In genomic region chrX:15273275-15273674, GRCh38 we compare ENCODE assay signal across 18 cellular contexts. TPM values are rescaled to one million over a fixed set of nuclear protein-coding genes. Genes with fewer than 3 reads are reported as not detected.
"Had no signal": no experiment of that assay in that cellular context is flagged by ENCODE, and none has a peak within 500 bp of the region (broad histone marks: within the 10 kb centered on the region; RNA-seq: fewer than 3 reads in every experiment).

No MANE protein-coding gene starts in this region.

RNA-seq across cellular contexts. Expression of gene ASB9, which starts 3.4 kb away (rescaled TPM):
- total RNA-seq: activated T-helper 1 cell treated with anti-CD3 and anti-CD28 coated beads, Interleukin-12 subunit alpha, Interleukin-12 subunit beta, Interleukin-2, Interleukin-4 antibody, amounts not matched to agents 30 ng/mL and 10 ng/mL and 1 ng/mL, durations not matched to agents 14 hours and 24 hours and 36 hours; bronchial epithelial cell; chondrocyte had no signal
- polyA plus RNA-seq: cardiac muscle cell had no signal

RNA-seq across cellular contexts. Expression of gene ASB11, which starts 42.2 kb away (rescaled TPM):
- total RNA-seq: activated naive CD4-positive, alpha-beta T cell treated with anti-CD3 and anti-CD28 coated beads for 36 hours; activated naive CD4-positive, alpha-beta T cell treated with anti-CD3 and anti-CD28 coated beads, Interleukin-2, amount 50 U/mL, for 72 hours; activated naive CD8-positive, alpha-beta T cell treated with anti-CD3 and anti-CD28 coated beads for 36 hours; activated naive CD8-positive, alpha-beta T cell treated with anti-CD3 and anti-CD28 coated beads, Interleukin-2, amount 10 ng/mL, durations not matched to agents 7 days and 5 days; activated T-cell treated with anti-CD3 and anti-CD28 coated beads, Interleukin-2, amount 50 U/mL, for 4 hours; activated T-cell treated with anti-CD3 and anti-CD28 coated beads, Interleukin-2, amount 50 U/mL, for 72 hours; activated T-helper 1 cell treated with anti-CD3 and anti-CD28 coated beads, Interleukin-12 subunit alpha, Interleukin-12 subunit beta, Interleukin-2, Interleukin-4 antibody, amounts not matched to agents 30 ng/mL and 10 ng/mL and 1 ng/mL, durations not matched to agents 14 hours and 24 hours and 36 hours; activated T-helper 17 cell treated with anti-CD3 and anti-CD28 coated beads, Interleukin-2, amount 50 U/mL, for 72 hours; activated T-helper 2 cell treated with anti-CD3 and anti-CD28 coated beads, Interferon-gamma antibody, Interleukin-2, Interleukin-4, amounts not matched to agents 10 μg/mL and 5 μg/mL and 100 μg/mL, durations not matched to agents 14 hours and 24 hours and 36 hours; aorta; ascending aorta; astrocyte; breast epithelium; bronchial epithelial cell; cerebellum; chondrocyte had no signal
- polyA plus RNA-seq: adrenal gland, aorta had no signal
